ENCODE assay signal across 1 cellular context in the genomic region with DNA sequence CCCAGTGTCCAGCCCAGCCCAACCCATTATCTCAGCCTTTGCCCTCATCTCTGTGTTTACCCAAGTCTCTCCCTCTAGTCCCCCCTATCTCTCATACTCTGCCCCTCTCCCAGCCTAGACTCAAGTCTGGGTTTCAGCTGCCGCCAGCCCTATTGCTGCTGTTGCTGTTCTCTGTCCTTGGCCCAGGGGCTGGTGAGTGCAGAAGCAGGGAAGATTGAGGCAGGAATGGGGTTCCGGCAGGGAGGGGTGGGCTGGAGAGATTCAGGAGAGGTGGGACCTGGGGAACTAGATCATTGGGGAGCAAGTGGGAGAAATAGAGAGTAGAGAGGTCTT.
TF ChIP-seq lines count a peak whose summit lies in the region.

No MANE protein-coding gene starts in this region.

TF ChIP-seq in endothelial cell of umbilical vein, 7 proteins besides CTCF, POLR2A, EP300 and RAD21:
- TF ChIP-seq POLR2AphosphoS5 (IDR thresholded peaks at IDR 0.05; ENCODE audit: insufficient read depth, low read depth, low read length) (no peak), GATA2 (IDR thresholded peaks at IDR 0.05; ENCODE audit: insufficient read depth, insufficient read length, low read depth, low read length) (no peak)
